Comparison of ENCODE assay signal across 31 cellular contexts in the genomic region with DNA sequence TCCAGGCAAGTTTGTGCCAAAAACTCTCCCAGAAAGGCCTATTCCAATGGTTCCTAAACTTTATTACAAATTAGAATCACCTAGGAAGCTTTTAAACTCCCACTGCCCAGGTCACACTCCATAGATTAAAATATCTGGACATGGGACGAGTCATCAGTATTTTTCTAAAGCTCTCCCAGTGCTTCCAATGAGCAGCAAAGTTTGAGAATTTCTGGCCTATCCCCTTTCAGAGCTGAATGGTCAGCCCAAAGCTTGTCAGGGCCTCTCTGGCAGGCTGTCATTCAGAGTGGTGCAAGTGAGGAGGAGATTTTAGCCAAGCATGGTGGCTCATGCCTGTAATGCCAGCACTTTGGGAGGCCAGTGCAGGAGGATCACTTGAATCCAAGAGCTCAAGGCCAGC. TPM values are rescaled to one million over a fixed set of nuclear protein-coding genes. Genes with fewer than 3 reads are reported as not detected.
DNase-seq lines count a peak whose midpoint lies in the region; ATAC-seq, FAIRE-seq and TF ChIP-seq lines count a peak whose summit lies in the region.
"Had no signal": no experiment of that assay in that cellular context is flagged by ENCODE, and none has a peak within 500 bp of the region (broad histone marks: within the 10 kb centered on the region; RNA-seq: fewer than 3 reads in every experiment).

No MANE protein-coding gene starts in this region.

- H3K4me2 ChIP-seq in endothelial cell of umbilical vein (ENCODE audit: insufficient read depth, low read length) (peak overlapping the region; percentile 79), osteoblast (ENCODE audit: insufficient read depth, low read length) (no peak overlapping the region)

- H3K79me2 ChIP-seq in endothelial cell of umbilical vein (ENCODE audit: control insufficient read depth, insufficient read depth, low read length) (peaks cover 59% of the 10 kb centered on the region), osteoblast (ENCODE audit: insufficient read depth, low read length) (no peaks in the 10 kb centered on the region)

- H3K4me3 ChIP-seq in endothelial cell of umbilical vein (replicated peaks in 1 of 3; ENCODE audit: insufficient read depth in 1 of 3, low read depth in 1 of 3, low read length in 3 of 3) (peak overlapping the region in 2 of 3 experiments; percentile 59 to 70), osteoblast (ENCODE audit: insufficient read depth, low read length) (no peak overlapping the region), H7 (ENCODE audit: insufficient read depth, low read depth, low read length) (no peak overlapping the region)
- H3K4me3 ChIP-seq: BLaER1 treated with 17β-estradiol and CSF1 and Interleukin-3, amounts not matched to agents 10 nM and 100 nM; body of pancreas; GM23248; SJSA1 had no signal

- H2AFZ ChIP-seq in endothelial cell of umbilical vein (ENCODE audit: low read depth, low read length), result no peak overlapping the region
- H2AFZ ChIP-seq in osteoblast (ENCODE audit: low read length), result no peak overlapping the region
- H2AFZ ChIP-seq: GM23248 had no signal

- H3K9me1 ChIP-seq in endothelial cell of umbilical vein (replicated peaks; ENCODE audit: control insufficient read depth, extremely low read depth, insufficient read depth, low read length), result no peaks in the 10 kb centered on the region

- CTCF ChIA-PET in endothelial cell of umbilical vein (lab: Charles Lee), result interaction anchor here (0.7 to 1.1 kb wide), 3 partner anchors 15 to 111 kb away, joined by 3 to 4 read pairs (median 3); no protein-coding TSS in a partner anchor

- H3K9me3 ChIP-seq in endothelial cell of umbilical vein (replicated peaks; ENCODE audit: control insufficient read depth, insufficient read depth, low read length) (no peaks in the 10 kb centered on the region), osteoblast (ENCODE audit: low read depth, low read length) (no peaks in the 10 kb centered on the region)
- H3K9me3 ChIP-seq: body of pancreas, gastroesophageal sphincter, SJSA1 had no signal

- no peaks in the 10 kb centered on the region for H3K27me3 ChIP-seq in endothelial cell of umbilical vein (ENCODE audit: control insufficient read depth in 2 of 2, insufficient read depth in 2 of 2, low read length in 2 of 2)
- H3K27me3 ChIP-seq in osteoblast (ENCODE audit: insufficient read depth, low read length), result peaks cover 4% of the 10 kb centered on the region
- H3K27me3 ChIP-seq in H7 (ENCODE audit: control insufficient read depth, insufficient read depth, low read length), result peaks cover 30% of the 10 kb centered on the region
- H3K27me3 ChIP-seq: body of pancreas, SJSA1 had no signal

- H3K36me3 ChIP-seq in endothelial cell of umbilical vein (ENCODE audit: control insufficient read depth in 2 of 2, extremely low read depth in 1 of 2, insufficient read depth in 2 of 2, low read length in 2 of 2) (peaks cover 26 to 37% of the 10 kb centered on the region in 2 experiments), osteoblast (ENCODE audit: insufficient read depth, low read length) (no peaks in the 10 kb centered on the region), H7 (replicated peaks; ENCODE audit: control insufficient read depth, insufficient read depth, low read length) (no peaks in the 10 kb centered on the region; the same call in 1 of the 2 replicates)
- H3K36me3 ChIP-seq: gastroesophageal sphincter, SJSA1 had no signal

- in situ Hi-C loops in Caki2 (cut with HindIII; ENCODE audit: low pct_unique_long_range_greater_than_20kb, low sequenced_read_pairs), result no loop called here

- POLR2A ChIA-PET in endothelial cell of umbilical vein (lab: Charles Lee), result interaction anchor here (1.3 kb wide), 1 partner anchor 11 kb away, joined by 5 read pairs; the partner anchor contains the start of gene SLC16A13

- DNase-seq in Caki2 (ENCODE audit: low read depth), result peak; percentile 28
- peak; percentile 44 for DNase-seq in NCI-H226
- DNase-seq in endothelial cell of umbilical vein (ENCODE audit: low read depth, low spot score), result no peak
- peak; percentile 82 for DNase-seq in osteoblast (ENCODE audit: insufficient read length, low spot score, missing footprints)
- no peak for DNase-seq in DMS153 (lab: John Stamatoyannopoulos, UW)
- no peak for DNase-seq in NCI-H187 treated with DMSO at 0.1 percent for 48 hours (lab: John Stamatoyannopoulos, UW)
- no peak for DNase-seq in H7
- DNase-seq: activated CD4-positive, alpha-beta T cell treated with anti-CD3 and anti-CD28 coated beads, Interleukin-2, amount 10 ng/mL, durations not matched to agents 24 days and 14 days; activated effector memory CD4-positive, alpha-beta T cell treated with anti-CD3 and anti-CD28 coated beads, Interleukin-2, amount 50 U/mL, for 16 hours; body of pancreas; cerebellar nuclear complex; COR-L47; dermis blood vessel endothelial cell; DMS79; GDM1; GM23248; hypothalamus; left colon; NCI-H146; NCI-H2171; NCI-H510A; nucleus accumbens had no signal

- H4K20me1 ChIP-seq in endothelial cell of umbilical vein (replicated peaks; ENCODE audit: control insufficient read depth, extremely low read depth, insufficient read depth, low read length) (no peaks in the 10 kb centered on the region), osteoblast (ENCODE audit: insufficient read depth, low read length) (no peaks in the 10 kb centered on the region)
- H4K20me1 ChIP-seq: BLaER1 treated with 17β-estradiol and CSF1 and Interleukin-3, amounts not matched to agents 10 nM and 100 nM had no signal

- H3K9ac ChIP-seq in endothelial cell of umbilical vein (replicated peaks; ENCODE audit: extremely low read depth, insufficient read depth, low read length), result peak overlapping the region; percentile 29
- H3K9ac ChIP-seq: BLaER1 treated with 17β-estradiol and CSF1 and Interleukin-3, amounts not matched to agents 10 nM and 100 nM; GM23248 had no signal

- no peak for ATAC-seq in HG03025 (IDR thresholded peaks at IDR 0.05; ENCODE audit: low FRiP score, unreplicated experiment)
- ATAC-seq: body of pancreas; gastroesophageal sphincter; left colon; stimulated activated effector memory CD8-positive, alpha-beta T cell treated with anti-CD3 and anti-CD28 coated beads, Interleukin-12 subunit alpha, Interleukin-12 subunit beta, amount 100 ng/mL, for 72 hours had no signal

- FAIRE-seq in endothelial cell of umbilical vein (lab: Jason Lieb, UNC), result no peak

- intact Hi-C loops in endothelial cell of umbilical vein (cut with micrococcal nuclease), result loop anchor here (10.0 kb wide), 1 partner anchor 830 kb away; the partner anchor contains the start of genes CYB5D1, NAA38 and TMEM88

- no peak for TF ChIP-seq POLR2A in endothelial cell of umbilical vein (IDR thresholded peaks at IDR 0.05; ENCODE audit: low read depth, low read length)

- H3K27ac ChIP-seq in endothelial cell of umbilical vein (ENCODE audit: insufficient read depth, low read depth, low read length), result peak overlapping the region; percentile 6
- no peak overlapping the region for H3K27ac ChIP-seq in osteoblast (ENCODE audit: low read depth, low read length)
- H3K27ac ChIP-seq: body of pancreas, gastroesophageal sphincter, GM23248, SJSA1 had no signal

- TF ChIP-seq CTCF in endothelial cell of umbilical vein (IDR thresholded peaks at IDR 0.05; ENCODE audit: extremely low read depth in 1 of 2, insufficient read depth in 1 of 2, low read depth in 1 of 2, low read length in 2 of 2) (no peak), osteoblast (IDR thresholded peaks at IDR 0.05; ENCODE audit: extremely low read depth, low read depth, low read length) (no peak)

- peaks cover 77% of the 10 kb centered on the region for H3K4me1 ChIP-seq in endothelial cell of umbilical vein (ENCODE audit: control insufficient read depth, extremely low read depth, insufficient read depth, low read length)
- H3K4me1 ChIP-seq in osteoblast (ENCODE audit: insufficient read depth, low read length), result peaks cover 18% of the 10 kb centered on the region

- dilution Hi-C loops in endothelial cell of umbilical vein (cut with MboI; ENCODE audit: extremely low pct_ligation_motif_present, low sequenced_read_pairs), result no loop called here

- no TSS peak for BruUV-seq in endothelial cell of umbilical vein (replicated peaks; lab: Mats Ljungman, UMichigan)

RNA-seq across cellular contexts. Expression of gene BCL6B, which starts 2.4 kb away (rescaled TPM):
- total RNA-seq in Caki2 (2014; rRNA removed; shearing (Covaris generic); ENCODE audit: low replicate concordance), result not detected in 2 replicates
- total RNA-seq in endothelial cell of umbilical vein, result 160 and 163 TPM in 2 replicates
- 93.5 and 94.5 TPM in 2 replicates for polyA plus RNA-seq in endothelial cell of umbilical vein
- 43.3 and 56.6 TPM in 2 replicates for polyA plus RNA-seq in endothelial cell of umbilical vein (2011; cell fraction: cytosol; rRNA removed)
- 146 and 202 TPM in 2 replicates for polyA plus RNA-seq in endothelial cell of umbilical vein (2011; cell fraction: nucleus; rRNA removed)
- 100 and 123 TPM in 2 replicates for polyA plus RNA-seq in endothelial cell of umbilical vein (2012)
- polyA minus RNA-seq in endothelial cell of umbilical vein, result 66.4 and 74.7 TPM in 2 replicates
- not detected for polyA minus RNA-seq in endothelial cell of umbilical vein (2011; cell fraction: cytosol; rRNA and poly(A)+ RNA removed)
- 69.6 and 113 TPM in 2 replicates for polyA minus RNA-seq in endothelial cell of umbilical vein (2011; cell fraction: nucleus; rRNA and poly(A)+ RNA removed)
- total RNA-seq in osteoblast, result not detected in 2 replicates
- 4.9 and 8.3 TPM in 2 replicates for total RNA-seq in H7 (2014; rRNA removed; shearing (Covaris generic))
- total RNA-seq: GM23248, myocyte, RPMI7951, SJSA1 had no signal
- polyA plus RNA-seq: GM23248 had no signal

RNA-seq across cellular contexts. Expression of gene SLC16A13, which starts 10.6 kb away (rescaled TPM):
- total RNA-seq in Caki2 (2014; rRNA removed; shearing (Covaris generic); ENCODE audit: low replicate concordance), result 3.7 and 8.6 TPM in 2 replicates
- 18.6 and 24.7 TPM in 2 replicates for total RNA-seq in endothelial cell of umbilical vein
- polyA plus RNA-seq in endothelial cell of umbilical vein, result 16.8 and 18.4 TPM in 2 replicates
- 6.4 and 8.0 TPM in 2 replicates for polyA plus RNA-seq in endothelial cell of umbilical vein (2011; cell fraction: cytosol; rRNA removed)
- 8.8 and 10.8 TPM in 2 replicates for polyA plus RNA-seq in endothelial cell of umbilical vein (2011; cell fraction: nucleus; rRNA removed)
- 7.9 and 12.0 TPM in 2 replicates for polyA plus RNA-seq in endothelial cell of umbilical vein (2012)
- polyA minus RNA-seq in endothelial cell of umbilical vein, result 13.8 and 17.9 TPM in 2 replicates
- polyA minus RNA-seq in endothelial cell of umbilical vein (2011; cell fraction: cytosol; rRNA and poly(A)+ RNA removed), result 1.8 TPM
- polyA minus RNA-seq in endothelial cell of umbilical vein (2011; cell fraction: nucleus; rRNA and poly(A)+ RNA removed), result 5.2 and 6.5 TPM in 2 replicates
- 1.2 and 1.4 TPM in 2 replicates for total RNA-seq in osteoblast
- total RNA-seq in H7 (2014; rRNA removed; shearing (Covaris generic)), result 0.37 and 0.48 TPM in 2 replicates
- total RNA-seq: GM23248, SJSA1 had no signal

RNA-seq across cellular contexts. Expression of gene RNASEK, which starts 12.8 kb away (rescaled TPM):
- 128 and 131 TPM in 2 replicates for total RNA-seq in Caki2 (2014; rRNA removed; shearing (Covaris generic); ENCODE audit: low replicate concordance)
- 272 and 287 TPM in 2 replicates for total RNA-seq in endothelial cell of umbilical vein
- 309 and 319 TPM in 2 replicates for polyA plus RNA-seq in endothelial cell of umbilical vein
- 279 and 315 TPM in 2 replicates for polyA plus RNA-seq in endothelial cell of umbilical vein (2011; cell fraction: cytosol; rRNA removed)
- 116 and 141 TPM in 2 replicates for polyA plus RNA-seq in endothelial cell of umbilical vein (2011; cell fraction: nucleus; rRNA removed)
- 589 and 679 TPM in 2 replicates for polyA plus RNA-seq in endothelial cell of umbilical vein (2012)
- 196 and 216 TPM in 2 replicates for polyA minus RNA-seq in endothelial cell of umbilical vein
- 135 TPM for polyA minus RNA-seq in endothelial cell of umbilical vein (2011; cell fraction: cytosol; rRNA and poly(A)+ RNA removed)
- 63.9 and 81.2 TPM in 2 replicates for polyA minus RNA-seq in endothelial cell of umbilical vein (2011; cell fraction: nucleus; rRNA and poly(A)+ RNA removed)
- total RNA-seq in osteoblast, result 37.3 and 38.9 TPM in 2 replicates
- total RNA-seq in H7 (2014; rRNA removed; shearing (Covaris generic)), result 180 and 238 TPM in 2 replicates

RNA-seq across cellular contexts. Expression of gene SLC16A11, which starts 18.7 kb away (rescaled TPM):
- not detected in 2 replicates for total RNA-seq in Caki2 (2014; rRNA removed; shearing (Covaris generic); ENCODE audit: low replicate concordance)
- total RNA-seq in endothelial cell of umbilical vein (0.53 and 0.95 TPM in 2 replicates), osteoblast (0.29 and 0.36 TPM in 2 replicates)
- polyA plus RNA-seq in endothelial cell of umbilical vein, result 1.1 and 1.4 TPM in 2 replicates
- polyA plus RNA-seq in endothelial cell of umbilical vein (2011; cell fraction: cytosol; rRNA removed), result 0.52 and 0.68 TPM in 2 replicates
- 1.8 and 2.0 TPM in 2 replicates for polyA plus RNA-seq in endothelial cell of umbilical vein (2011; cell fraction: nucleus; rRNA removed)
- polyA plus RNA-seq in endothelial cell of umbilical vein (2012), result 0.21 and 0.46 TPM in 2 replicates
- not detected in 2 replicates for polyA minus RNA-seq in endothelial cell of umbilical vein
- not detected for polyA minus RNA-seq in endothelial cell of umbilical vein (2011; cell fraction: cytosol; rRNA and poly(A)+ RNA removed)
- 1.2 TPM in 1 of 2 replicates, not detected in the other for polyA minus RNA-seq in endothelial cell of umbilical vein (2011; cell fraction: nucleus; rRNA and poly(A)+ RNA removed)
- 0.24 and 0.37 TPM in 2 replicates for total RNA-seq in H7 (2014; rRNA removed; shearing (Covaris generic))
- total RNA-seq: GM23248, RPMI7951, SJSA1, skeletal muscle tissue had no signal

RNA-seq across cellular contexts. Expression of gene ALOX12, which starts 29.4 kb away (rescaled TPM):
- not detected in 2 replicates for total RNA-seq in Caki2 (2014; rRNA removed; shearing (Covaris generic); ENCODE audit: low replicate concordance)
- total RNA-seq in endothelial cell of umbilical vein, result not detected in 2 replicates
- not detected in 2 replicates for polyA plus RNA-seq in endothelial cell of umbilical vein
- polyA plus RNA-seq in endothelial cell of umbilical vein (2011; cell fraction: cytosol; rRNA removed), result 0.03 TPM in 1 of 2 replicates, not detected in the other
- polyA plus RNA-seq in endothelial cell of umbilical vein (2011; cell fraction: nucleus; rRNA removed), result not detected in 2 replicates
- polyA plus RNA-seq in endothelial cell of umbilical vein (2012), result 0.16 and 0.52 TPM in 2 replicates
- polyA minus RNA-seq in endothelial cell of umbilical vein, result not detected in 2 replicates
- polyA minus RNA-seq in endothelial cell of umbilical vein (2011; cell fraction: cytosol; rRNA and poly(A)+ RNA removed), result not detected
- polyA minus RNA-seq in endothelial cell of umbilical vein (2011; cell fraction: nucleus; rRNA and poly(A)+ RNA removed), result not detected in 2 replicates
- total RNA-seq in osteoblast, result not detected in 2 replicates
- 0.35 and 0.63 TPM in 2 replicates for total RNA-seq in H7 (2014; rRNA removed; shearing (Covaris generic))
- total RNA-seq: activated CD4-positive, alpha-beta T cell treated with anti-CD3 and anti-CD28 coated beads, Interleukin-2, amount 10 ng/mL, durations not matched to agents 24 days and 14 days; activated CD8-positive, alpha-beta memory T cell treated with anti-CD3 and anti-CD28 coated beads for 36 hours; body of pancreas; dermis blood vessel endothelial cell; GM23248; left colon; myocyte; RPMI7951; SJSA1; skeletal muscle tissue had no signal

Comparison
In these comparisons a context has a peak if more than half of its experiments do, and no peak if none do; other contexts are left out.
1. DNase-seq: peak in Caki2 (single experiment), NCI-H226 (single experiment) and osteoblast (single experiment); none in endothelial cell of umbilical vein (single experiment), DMS153 (single experiment), NCI-H187 treated with DMSO at 0.1 percent for 48 hours (single experiment) and H7 (single experiment).
2. H3K4me3 ChIP-seq: peak in endothelial cell of umbilical vein (2 of 3); none in osteoblast (single experiment) and H7 (single experiment).
3. RNA of gene BCL6B, which starts 2.4 kb away (total RNA-seq): 160 to 163 TPM in endothelial cell of umbilical vein; 4.9 to 8.3 TPM in H7, not detected in Caki2 and not detected in osteoblast; every median in the first group is over 10 times any median in the second.